Comparison of ENCODE assay signal across 25 cellular contexts in the genomic region with DNA sequence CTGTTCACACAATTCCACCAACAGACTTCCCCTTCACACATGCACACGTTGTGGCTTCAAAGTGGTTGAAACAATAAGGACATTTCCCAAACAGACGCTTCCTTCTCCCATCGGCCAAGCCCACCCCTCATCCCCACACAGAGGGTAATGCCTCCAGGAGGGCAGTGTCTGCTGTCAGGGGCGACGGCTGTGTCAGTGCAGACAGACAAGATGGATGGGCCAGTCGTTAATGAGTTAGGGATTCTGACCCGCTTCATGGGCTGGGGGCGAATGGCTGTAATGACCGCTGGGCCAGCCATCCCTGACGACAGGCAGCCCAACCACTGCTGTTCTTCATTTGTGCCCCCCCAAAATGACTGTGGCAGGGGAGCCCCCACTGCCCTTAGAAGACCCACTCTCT. TPM values are rescaled to one million over a fixed set of nuclear protein-coding genes. Genes with fewer than 3 reads are reported as not detected.
"Had no signal": no experiment of that assay in that cellular context is flagged by ENCODE, and none has a peak within 500 bp of the region (broad histone marks: within the 10 kb centered on the region; RNA-seq: fewer than 3 reads in every experiment).

No MANE protein-coding gene starts in this region.

- H3K27ac Mint-ChIP-seq: activated B cell treated with CpG ODN at 0.5 μM for 24 hours; activated CD4-positive, alpha-beta T cell treated with anti-CD3 and anti-CD28 coated beads, Interleukin-2, amount 10 ng/mL, durations not matched to agents 24 days and 14 days; activated CD8-positive, alpha-beta memory T cell treated with anti-CD3 and anti-CD28 coated beads, Interleukin-2, amount 10 ng/mL, durations not matched to agents 7 days and 5 days; activated naive CD4-positive, alpha-beta T cell treated with anti-CD3 and anti-CD28 coated beads, Interleukin-2, amount 50 U/mL, for 24 hours; activated T-cell treated with anti-CD3 and anti-CD28 coated beads, Interleukin-2, amount 50 U/mL, for 24 hours; activated T-helper 1 cell treated with anti-CD3 and anti-CD28 coated beads, Interleukin-12 subunit alpha, Interleukin-12 subunit beta, Interleukin-2, Interleukin-4 antibody, amounts not matched to agents 30 ng/mL and 10 ng/mL and 1 ng/mL, durations not matched to agents 14 hours and 24 hours and 36 hours; T-helper 1 cell treated with Interleukin-12 subunit alpha and Interleukin-12 subunit beta and Interleukin-4 antibody, amounts not matched to agents 30 μg/mL and 1 μg/mL, for 36 hours had no signal

- DNase-seq: activated B cell treated with CpG ODN at 0.5 μM for 24 hours; activated CD4-positive, alpha-beta T cell treated with anti-CD3 and anti-CD28 coated beads for 1 hour; activated CD4-positive, alpha-beta T cell treated with anti-CD3 and anti-CD28 coated beads, Interleukin-2, amount 10 ng/mL, durations not matched to agents 24 days and 14 days; activated CD4-positive, alpha-beta T cell treated with anti-CD3 and anti-CD28 coated beads, Interleukin-2, amount 50 U/mL, for 48 hours; activated CD8-positive, alpha-beta memory T cell treated with anti-CD3 and anti-CD28 coated beads, Interleukin-2, amount 10 ng/mL, durations not matched to agents 7 days and 5 days; activated effector memory CD4-positive, alpha-beta T cell treated with Interleukin-2 at 50 U/mL for 16 hours; activated naive CD4-positive, alpha-beta T cell; activated T-cell treated with anti-CD3 and anti-CD28 coated beads, Interleukin-2, amount 50 U/mL, for 24 hours; brain microvascular endothelial cell; Kasumi-1; KBM-7; NCI-H1105 treated with DMSO at 0.1 percent for 48 hours; NCI-H1436 treated with DMSO at 0.1 percent for 48 hours; NCI-H187; NCI-H2081; NCI-H510A treated with DMSO at 0.1 percent for 48 hours; Peyer's patch; T-helper 9 cell had no signal

- H3K9me3 ChIP-seq: Peyer's patch had no signal

- H3K27me3 Mint-ChIP-seq: activated CD8-positive, alpha-beta memory T cell treated with anti-CD3 and anti-CD28 coated beads, Interleukin-2, amount 10 ng/mL, durations not matched to agents 7 days and 5 days; activated naive CD4-positive, alpha-beta T cell treated with anti-CD3 and anti-CD28 coated beads, Interleukin-2, amount 50 U/mL, for 24 hours; activated T-cell treated with anti-CD3 and anti-CD28 coated beads, Interleukin-2, amount 50 U/mL, for 24 hours had no signal

- ATAC-seq: activated CD8-positive, alpha-beta memory T cell treated with anti-CD3 and anti-CD28 coated beads, Interleukin-2, amount 10 ng/mL, durations not matched to agents 7 days and 5 days had no signal

- H3K4me1 Mint-ChIP-seq: activated B cell treated with CpG ODN at 0.5 μM for 24 hours; activated CD4-positive, alpha-beta T cell treated with anti-CD3 and anti-CD28 coated beads, Interleukin-2, amount 10 ng/mL, durations not matched to agents 24 days and 14 days; activated CD8-positive, alpha-beta memory T cell treated with anti-CD3 and anti-CD28 coated beads, Interleukin-2, amount 10 ng/mL, durations not matched to agents 7 days and 5 days; activated naive CD4-positive, alpha-beta T cell treated with anti-CD3 and anti-CD28 coated beads, Interleukin-2, amount 50 U/mL, for 24 hours had no signal

- H3K36me3 Mint-ChIP-seq: activated CD8-positive, alpha-beta memory T cell treated with anti-CD3 and anti-CD28 coated beads, Interleukin-2, amount 10 ng/mL, durations not matched to agents 7 days and 5 days; activated naive CD4-positive, alpha-beta T cell treated with anti-CD3 and anti-CD28 coated beads, Interleukin-2, amount 50 U/mL, for 24 hours had no signal

- H3K36me3 ChIP-seq: brain microvascular endothelial cell, cardiac muscle cell, Peyer's patch had no signal

- H3K9me3 Mint-ChIP-seq: activated B cell treated with CpG ODN at 0.5 μM for 24 hours; activated CD4-positive, alpha-beta T cell treated with anti-CD3 and anti-CD28 coated beads, Interleukin-2, amount 10 ng/mL, durations not matched to agents 24 days and 14 days; activated naive CD4-positive, alpha-beta T cell treated with anti-CD3 and anti-CD28 coated beads, Interleukin-2, amount 50 U/mL, for 24 hours; activated T-cell treated with anti-CD3 and anti-CD28 coated beads, Interleukin-2, amount 50 U/mL, for 24 hours; activated T-helper 1 cell treated with anti-CD3 and anti-CD28 coated beads, Interleukin-12 subunit alpha, Interleukin-12 subunit beta, Interleukin-2, Interleukin-4 antibody, amounts not matched to agents 30 ng/mL and 10 ng/mL and 1 ng/mL, durations not matched to agents 14 hours and 24 hours and 36 hours; T-helper 1 cell treated with Interleukin-12 subunit alpha and Interleukin-12 subunit beta and Interleukin-4 antibody, amounts not matched to agents 30 μg/mL and 1 μg/mL, for 36 hours had no signal

- H3K27ac ChIP-seq: brain microvascular endothelial cell, cardiac muscle cell, Peyer's patch had no signal

- H3K4me3 ChIP-seq: cardiac muscle cell, Peyer's patch had no signal

- FAIRE-seq: astrocyte, TTC549 had no signal

- H3K4me3 Mint-ChIP-seq: activated B cell treated with CpG ODN at 0.5 μM for 24 hours; activated CD4-positive, alpha-beta T cell treated with anti-CD3 and anti-CD28 coated beads, Interleukin-2, amount 10 ng/mL, durations not matched to agents 24 days and 14 days; activated CD8-positive, alpha-beta memory T cell treated with anti-CD3 and anti-CD28 coated beads, Interleukin-2, amount 10 ng/mL, durations not matched to agents 7 days and 5 days; activated naive CD4-positive, alpha-beta T cell treated with anti-CD3 and anti-CD28 coated beads, Interleukin-2, amount 50 U/mL, for 24 hours; activated T-cell treated with anti-CD3 and anti-CD28 coated beads, Interleukin-2, amount 50 U/mL, for 24 hours; activated T-helper 1 cell treated with anti-CD3 and anti-CD28 coated beads, Interleukin-12 subunit alpha, Interleukin-12 subunit beta, Interleukin-2, Interleukin-4 antibody, amounts not matched to agents 30 ng/mL and 10 ng/mL and 1 ng/mL, durations not matched to agents 14 hours and 24 hours and 36 hours; T-helper 1 cell treated with Interleukin-12 subunit alpha and Interleukin-12 subunit beta and Interleukin-4 antibody, amounts not matched to agents 30 μg/mL and 1 μg/mL, for 36 hours had no signal

RNA-seq across cellular contexts. Expression of a gene that starts 20.6 kb away (rescaled TPM):
- total RNA-seq: activated B cell treated with CpG ODN at 0.5 μM for 24 hours; activated CD4-positive, alpha-beta T cell treated with anti-CD3 and anti-CD28 coated beads, Interleukin-2, amount 10 ng/mL, durations not matched to agents 24 days and 14 days; activated CD8-positive, alpha-beta memory T cell treated with anti-CD3 and anti-CD28 coated beads, Interleukin-2, amount 10 ng/mL, durations not matched to agents 7 days and 5 days; activated T-helper 1 cell treated with anti-CD3 and anti-CD28 coated beads, Interleukin-12 subunit alpha, Interleukin-12 subunit beta, Interleukin-2, Interleukin-4 antibody, amounts not matched to agents 30 ng/mL and 10 ng/mL and 1 ng/mL, durations not matched to agents 14 hours and 24 hours and 36 hours; SK-MEL-5 had no signal
